In the genomic region with DNA sequence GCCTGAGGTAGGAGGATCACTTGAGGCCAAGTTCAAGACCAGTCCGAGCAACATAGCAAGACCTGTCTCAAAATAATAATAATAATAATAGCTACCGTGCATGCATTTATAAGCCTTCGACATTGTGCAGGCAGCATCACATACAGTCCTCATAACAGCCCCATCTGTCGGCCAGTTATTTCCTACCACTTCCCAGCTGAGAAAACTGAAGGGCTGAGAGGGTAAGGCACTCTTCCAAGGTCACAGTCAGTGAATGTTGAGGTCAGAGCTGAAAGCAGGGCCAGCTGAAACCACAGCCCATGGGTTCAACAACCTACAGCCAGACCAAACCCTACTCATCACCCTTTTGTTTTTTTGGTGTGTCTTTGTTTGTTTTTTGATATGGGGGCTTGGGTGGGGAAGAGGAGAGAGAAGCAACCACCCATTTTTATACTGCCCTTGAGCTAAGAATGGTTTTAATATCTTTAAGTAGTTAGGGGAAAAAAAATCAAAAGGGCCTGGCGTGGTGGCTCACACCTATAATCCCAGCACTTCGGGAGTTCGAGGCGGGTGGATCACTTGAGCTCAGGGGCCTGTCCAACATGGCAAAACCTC, we compare ENCODE assay signal across 8 cellular contexts. TPM values are rescaled to one million over a fixed set of nuclear protein-coding genes. Genes with fewer than 3 reads are reported as not detected.
A peak's percentile ranks its signal among the peaks of the same experiment; 100 is the strongest.
DNase-seq lines count a peak whose midpoint lies in the region; ATAC-seq and TF ChIP-seq lines count a peak whose summit lies in the region.

No MANE protein-coding gene starts in this region.

- H3K27ac ChIP-seq in OCI-LY1 (ENCODE audit: low read depth, low read length, poor library complexity, severe bottlenecking): no peak overlapping the region
- no peak overlapping the region for H3K27ac ChIP-seq in ovary

- H3K4me3 ChIP-seq in OCI-LY1 (ENCODE audit: low read depth, low read length, poor library complexity, severe bottlenecking): no peak overlapping the region
- H3K4me3 ChIP-seq in ovary: no peak overlapping the region

- peaks cover 53% of the 10 kb centered on the region for H3K4me1 Mint-ChIP-seq in dendritic cell treated with granulocyte-macrophage colony-stimulating factor and Interleukin-4, amounts not matched to agents 40 ng/mL and 50 ng/mL, for 4 days (ENCODE audit: low read depth)
- peaks cover 2% of the 10 kb centered on the region for H3K4me1 Mint-ChIP-seq in memory B cell

- H3K4me1 ChIP-seq in OCI-LY1 (ENCODE audit: insufficient read depth, low read length, severe bottlenecking): no peaks in the 10 kb centered on the region
- no peaks in the 10 kb centered on the region for H3K4me1 ChIP-seq in ovary (ENCODE audit: insufficient read depth)

- H3K9me2 ChIP-seq in OCI-LY1 (ENCODE audit: low read depth, low read length): no peaks in the 10 kb centered on the region

- WGBS in ovary, 3 donors: 61 to 71% (median 68%) methylated on average over 8 of the region's 8 CpGs

- TF ChIP-seq EP300 in ovary (IDR thresholded peaks at IDR 0.05): no peak

- no peaks in the 10 kb centered on the region for H4K20me1 ChIP-seq in OCI-LY1 (ENCODE audit: insufficient read depth, low read length)

- DNase-seq in AG20443 (ENCODE audit: low spot score): peak; percentile 43
- DNase-seq in memory B cell (ENCODE audit: low spot score in 2 of 2): no peak
- no peak for DNase-seq in ovary
- no peak for DNase-seq in cortex of kidney (lab: John Stamatoyannopoulos, UW)

- H3K9me3 ChIP-seq in OCI-LY1 (ENCODE audit: low read length) (no peaks in the 10 kb centered on the region), ovary (no peaks in the 10 kb centered on the region)

- no peaks in the 10 kb centered on the region for H3K36me3 Mint-ChIP-seq in dendritic cell treated with granulocyte-macrophage colony-stimulating factor and Interleukin-4, amounts not matched to agents 40 ng/mL and 50 ng/mL, for 4 days (ENCODE audit: low read depth)
- H3K36me3 Mint-ChIP-seq in memory B cell: no peaks in the 10 kb centered on the region

- H3K4me3 Mint-ChIP-seq in dendritic cell treated with granulocyte-macrophage colony-stimulating factor and Interleukin-4, amounts not matched to agents 40 ng/mL and 50 ng/mL, for 4 days: peak overlapping the region; percentile 48
- H3K4me3 Mint-ChIP-seq in memory B cell: no peak overlapping the region

- no peak overlapping the region for H3K9ac ChIP-seq in OCI-LY1 (ENCODE audit: low read length)

- no peak overlapping the region for H3K4me2 ChIP-seq in OCI-LY1 (ENCODE audit: low read length)

- TF ChIP-seq POLR2A in ovary (IDR thresholded peaks at IDR 0.05): no peak

- H3F3A ChIP-seq in OCI-LY1 (ENCODE audit: insufficient read depth, low read length): no peaks in the 10 kb centered on the region

- H3K27ac Mint-ChIP-seq in dendritic cell treated with granulocyte-macrophage colony-stimulating factor and Interleukin-4, amounts not matched to agents 40 ng/mL and 50 ng/mL, for 4 days: peak overlapping the region; percentile 85
- no peak overlapping the region for H3K27ac Mint-ChIP-seq in memory B cell

- no peaks in the 10 kb centered on the region for H3K9me3 Mint-ChIP-seq in dendritic cell treated with granulocyte-macrophage colony-stimulating factor and Interleukin-4, amounts not matched to agents 40 ng/mL and 50 ng/mL, for 4 days
- H3K9me3 Mint-ChIP-seq in memory B cell: no peaks in the 10 kb centered on the region

- no peaks in the 10 kb centered on the region; the same call in 1 of the 2 replicates for H3K27me3 ChIP-seq in OCI-LY1 (ENCODE audit: insufficient read depth, low read length)
- no peaks in the 10 kb centered on the region for H3K27me3 ChIP-seq in ovary

- TF ChIP-seq CTCF in GM12873 (IDR thresholded peaks at IDR 0.05; ENCODE audit: insufficient read depth, low read depth, low read length, missing control alignments): peak; percentile 50
- TF ChIP-seq CTCF in OCI-LY1 (IDR thresholded peaks at IDR 0.05; ENCODE audit: low read length): peak; percentile 46; the same call in 1 of the 2 replicates
- no peak for TF ChIP-seq CTCF in ovary (IDR thresholded peaks at IDR 0.05)

- H2AFZ ChIP-seq in OCI-LY1 (ENCODE audit: low read length): no peak overlapping the region

- intact Hi-C loops in dendritic cell treated with granulocyte-macrophage colony-stimulating factor and Interleukin-4, amounts not matched to agents 40 ng/mL and 50 ng/mL, for 4 days (cut with micrococcal nuclease): no loop called here
- intact Hi-C loops in ovary (cut with DNase I): no loop called here

- no peaks in the 10 kb centered on the region for H3K79me2 ChIP-seq in OCI-LY1 (ENCODE audit: insufficient read depth, low read length)

- H3K36me3 ChIP-seq in OCI-LY1 (ENCODE audit: insufficient read depth, low read length) (no peaks in the 10 kb centered on the region), ovary (no peaks in the 10 kb centered on the region)

- ATAC-seq in memory B cell (ENCODE audit: low read depth) (peak; percentile 71), HG03342 (IDR thresholded peaks at IDR 0.05; ENCODE audit: unreplicated experiment) (no peak)

- H3K27me3 Mint-ChIP-seq in dendritic cell treated with granulocyte-macrophage colony-stimulating factor and Interleukin-4, amounts not matched to agents 40 ng/mL and 50 ng/mL, for 4 days: no peaks in the 10 kb centered on the region
- H3K27me3 Mint-ChIP-seq in memory B cell: peaks cover 3% of the 10 kb centered on the region

RNA-seq across cellular contexts. Expression of gene ITPK1, which starts 16.8 kb away (rescaled TPM):
- total RNA-seq in ovary: 10 to 100 TPM; 23.6 to 57.8 (median 49.3) TPM
- polyA plus RNA-seq in ovary: 10 to 100 TPM; 32.2 to 40.9 TPM

RNA-seq across cellular contexts. Expression of gene MOAP1, which starts 52.1 kb away (rescaled TPM):
- 10 to 100 TPM; 20.5 to 31.6 (median 24.1) TPM for total RNA-seq in ovary
- 10 to 100 TPM; 30.0 to 41.4 TPM for polyA plus RNA-seq in ovary

RNA-seq across cellular contexts. Expression of gene LYSET, which starts 52.5 kb away (rescaled TPM):
- total RNA-seq in ovary: 10 to 100 TPM in 6 of 7 donors, 1 to 10 TPM in 1; 8.0 to 22.2 (median 16.3) TPM
- 10 to 100 TPM; 17.6 to 18.4 TPM for polyA plus RNA-seq in ovary

Comparison
In these comparisons a context has a peak if more than half of its experiments do, and no peak if none do; other contexts are left out.
1. CTCF ChIP-seq: peak in GM12873 (single experiment) and OCI-LY1 (single experiment); none in ovary (0 of 3).